Comparison of ENCODE assay signal across 8 cellular contexts in genomic region chr13:80030491-80030890, GRCh38.
DNase-seq lines count a peak whose midpoint lies in the region; ATAC-seq and TF ChIP-seq lines count a peak whose summit lies in the region.

No MANE protein-coding gene starts in this region.

- peak; percentile 30 for TF ChIP-seq CTCF in AG09309 (IDR thresholded peaks at IDR 0.05; ENCODE audit: control insufficient read depth, insufficient read depth, low read depth, low read length, missing control alignments)
- no peak; the same call in 1 of the 2 replicates for TF ChIP-seq CTCF in RWPE1 (conservative IDR thresholded peaks at IDR 0.05; ENCODE audit: low read depth)

- no peaks in the 10 kb centered on the region for H3K9me3 ChIP-seq in GM23248 (ENCODE audit: low read depth)

- no peaks in the 10 kb centered on the region for H3K36me3 ChIP-seq in GM23248 (ENCODE audit: low read depth)

- no peak overlapping the region for H3K4me3 ChIP-seq in AG09309 (ENCODE audit: control insufficient read depth, low read depth, low read length)
- H3K4me3 ChIP-seq in GM23248 = no peak overlapping the region

- intact Hi-C loops in left ventricle myocardium superior (cut with micrococcal nuclease) = no loop called here

- POLR2A ChIA-PET in RWPE1 (lab: Yijun Ruan, JAX; ENCODE audit: low non-redundant PET) = no interaction called here

- H3K27me3 ChIP-seq in GM23248 (replicated peaks; ENCODE audit: insufficient read depth) = no peaks in the 10 kb centered on the region

- no peak overlapping the region for H2AFZ ChIP-seq in GM23248

- no peaks in the 10 kb centered on the region for H3K79me2 ChIP-seq in GM23248 (ENCODE audit: insufficient read depth)

- no peak overlapping the region for H3K9ac ChIP-seq in GM23248

- H3K4me1 ChIP-seq in GM23248 (ENCODE audit: insufficient read depth) = no peaks in the 10 kb centered on the region

- ATAC-seq in left ventricle myocardium superior (peak; percentile 79), GM18519 (IDR thresholded peaks at IDR 0.05; ENCODE audit: low FRiP score, unreplicated experiment) (no peak), HG03521 (IDR thresholded peaks at IDR 0.05; ENCODE audit: unreplicated experiment) (no peak), HG02763 (IDR thresholded peaks at IDR 0.05; ENCODE audit: unreplicated experiment) (no peak), GM19324 (IDR thresholded peaks at IDR 0.05; ENCODE audit: low FRiP score, unreplicated experiment) (no peak)

- no peaks in the 10 kb centered on the region for H3F3A ChIP-seq in GM23248 (ENCODE audit: insufficient read depth)

- no peak overlapping the region for H3K4me2 ChIP-seq in GM23248 (ENCODE audit: unreplicated experiment)

- H3K27ac ChIP-seq in GM23248 (no peak overlapping the region), RWPE1 (no peak overlapping the region)

- no peaks in the 10 kb centered on the region for H4K20me1 ChIP-seq in GM23248 (ENCODE audit: insufficient read depth)

- DNase-seq in AG09309 (ENCODE audit: low read depth) (no peak), GM23248 (peak; percentile 38), RWPE1 (ENCODE audit: low spot score) (peak; percentile 12), left ventricle myocardium superior (peak; percentile 29)

- CTCF ChIA-PET in RWPE1 (lab: Yijun Ruan, JAX) = interaction anchor here (0.6 kb wide), 1 partner anchor 275 kb away, joined by 3 read pairs; no protein-coding TSS in a partner anchor

- no peaks in the 10 kb centered on the region; the same call in 1 of the 2 replicates for H3K9me2 ChIP-seq in GM23248 (ENCODE audit: insufficient read depth)

- 59 to 61% methylated on average over 3 of the region's 3 CpGs for WGBS in GM23248 (ENCODE audit: low coverage in 1 of 2, low lambda C conversion rate in 2 of 2, missing lambda C conversion rate in 2 of 2), 2 experiments

- in situ Hi-C loops in GM23248 (cut with MboI) = no loop called here
